10 cellular contexts compared by ENCODE assay signal in the genomic region with DNA sequence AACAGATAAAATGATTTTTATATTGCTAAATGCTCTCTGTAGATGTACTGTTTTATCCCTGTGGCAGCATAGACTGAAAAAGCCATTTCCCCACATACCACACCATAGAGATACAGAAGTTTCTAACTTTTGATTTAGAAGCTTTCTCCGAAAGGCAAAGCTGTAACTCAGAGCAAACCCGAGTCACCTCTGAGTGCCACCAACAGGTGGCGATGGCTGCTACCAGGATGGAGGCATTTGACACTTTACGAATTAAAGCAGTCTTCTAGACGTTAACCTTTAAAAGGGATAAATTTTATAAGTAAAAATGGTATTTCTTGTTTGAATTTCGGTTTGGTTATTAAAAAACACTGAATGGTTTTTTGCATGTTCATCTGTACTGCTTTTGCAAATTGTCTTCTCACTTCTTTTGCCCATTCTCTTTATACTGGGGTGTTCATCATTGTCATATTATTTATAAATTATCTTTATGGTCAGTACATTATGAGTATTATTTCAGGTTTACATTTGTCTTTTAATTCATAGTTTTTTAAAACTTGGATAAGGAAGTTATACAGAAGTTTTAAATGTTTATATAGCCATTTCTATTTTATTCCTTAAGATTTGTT.
DNase-seq lines count a peak whose midpoint lies in the region; ATAC-seq, FAIRE-seq and TF ChIP-seq lines count a peak whose summit lies in the region.
"Had no signal": no experiment of that assay in that cellular context is flagged by ENCODE, and none has a peak within 500 bp of the region (broad histone marks: within the 10 kb centered on the region; RNA-seq: fewer than 3 reads in every experiment).

No MANE protein-coding gene starts in this region.

- no peak overlapping the region for H3K4me3 Mint-ChIP-seq in nephron progenitor cell
- H3K4me3 Mint-ChIP-seq: T-helper 1 cell treated with Interleukin-12 subunit alpha and Interleukin-12 subunit beta and Interleukin-4 antibody, amounts not matched to agents 30 μg/mL and 1 μg/mL, for 36 hours had no signal

- no TSS peak for BruUV-seq in Panc1 (replicated peaks; lab: Mats Ljungman, UMichigan)

- peak; percentile 34 for DNase-seq in Ammon's horn (ENCODE audit: low spot score)
- peak; percentile 28 for DNase-seq in Panc1 (ENCODE audit: low read depth, low spot score)
- peak; percentile 66 for DNase-seq in nephron progenitor cell
- no peak for DNase-seq in activated CD8-positive, alpha-beta memory T cell treated with anti-CD3 and anti-CD28 coated beads, Interleukin-2, amount 50 U/mL, for 4 hours
- DNase-seq in cerebellar nuclear complex (lab: John Stamatoyannopoulos, UW) = no peak

- TF ChIP-seq CTCF in GM12874 (IDR thresholded peaks at IDR 0.05; ENCODE audit: insufficient read depth, low read depth, low read length) (peak; percentile 75), Panc1 (IDR thresholded peaks at IDR 0.05) (peak; percentile 82), nephron progenitor cell (IDR thresholded peaks at IDR 0.05) (peak; percentile 84)

- H3K36me3 Mint-ChIP-seq in nephron progenitor cell (ENCODE audit: low read depth) = no peaks in the 10 kb centered on the region

- CTCF ChIA-PET in Panc1 (lab: Charles Lee) = no interaction called here

- H3K27me3 Mint-ChIP-seq in nephron progenitor cell (ENCODE audit: low read depth, poor library complexity) = peaks cover 15% of the 10 kb centered on the region

- H3K4me3 ChIP-seq in Panc1 (ENCODE audit: low read depth in 2 of 2, low read length in 2 of 2) = no peak overlapping the region

- no peaks in the 10 kb centered on the region; the same call in 1 of the 2 replicates for H3K27me3 ChIP-seq in Panc1 (ENCODE audit: control insufficient read depth, insufficient read depth, low read length)

- no peaks in the 10 kb centered on the region for H3K9me3 ChIP-seq in Panc1 (ENCODE audit: control insufficient read depth, insufficient read depth, low read depth, low read length)

- no peak overlapping the region for H3K27ac Mint-ChIP-seq in nephron progenitor cell
- H3K27ac Mint-ChIP-seq: T-helper 1 cell treated with Interleukin-12 subunit alpha and Interleukin-12 subunit beta and Interleukin-4 antibody, amounts not matched to agents 30 μg/mL and 1 μg/mL, for 36 hours had no signal

- peaks cover 36% of the 10 kb centered on the region for H3K4me1 Mint-ChIP-seq in nephron progenitor cell

- in situ Hi-C loops in Panc1 (cut with HindIII; ENCODE audit: low pct_unique_long_range_greater_than_20kb, low sequenced_read_pairs) = no loop called here

- H3K9me3 Mint-ChIP-seq in nephron progenitor cell = peaks cover 4% of the 10 kb centered on the region
- H3K9me3 Mint-ChIP-seq: T-helper 1 cell treated with Interleukin-12 subunit alpha and Interleukin-12 subunit beta and Interleukin-4 antibody, amounts not matched to agents 30 μg/mL and 1 μg/mL, for 36 hours had no signal

- peak; percentile 45 for FAIRE-seq in endometrium (lab: Jason Lieb, UNC)

- ATAC-seq in HG03432 (IDR thresholded peaks at IDR 0.05; ENCODE audit: unreplicated experiment) (peak; percentile 84), Panc1 (no peak)

- H3K4me1 ChIP-seq in Panc1 (ENCODE audit: control insufficient read depth, insufficient read depth, low read length) = no peaks in the 10 kb centered on the region
- H3K4me1 ChIP-seq: parathyroid adenoma had no signal

- no peak overlapping the region for H3K27ac ChIP-seq in Panc1 (ENCODE audit: low read length)
- H3K27ac ChIP-seq: parathyroid adenoma had no signal

- intact Hi-C loops in Panc1 (cut with micrococcal nuclease; ENCODE audit: unreplicated experiment) = loop anchor here (5.0 to 10.0 kb wide), 2 partner anchors 539 to 696 kb away; no protein-coding TSS in a partner anchor

- POLR2A ChIA-PET in Panc1 (lab: Charles Lee) = no interaction called here

- no peaks in the 10 kb centered on the region for H3K36me3 ChIP-seq in Panc1 (ENCODE audit: control insufficient read depth, insufficient read depth, low read length)

Comparison
In these comparisons a context has a peak if more than half of its experiments do, and no peak if none do; other contexts are left out.
1. DNase-seq: peak in Ammon's horn (single experiment), Panc1 (single experiment) and nephron progenitor cell (single experiment); none in activated CD8-positive, alpha-beta memory T cell treated with anti-CD3 and anti-CD28 coated beads, Interleukin-2, amount 50 U/mL, for 4 hours (single experiment) and cerebellar nuclear complex (0 of 2).
2. Peak in every context shown above with its lines, with median percentiles within 50 percentile points of each other: CTCF ChIP-seq.